In the genomic region with DNA sequence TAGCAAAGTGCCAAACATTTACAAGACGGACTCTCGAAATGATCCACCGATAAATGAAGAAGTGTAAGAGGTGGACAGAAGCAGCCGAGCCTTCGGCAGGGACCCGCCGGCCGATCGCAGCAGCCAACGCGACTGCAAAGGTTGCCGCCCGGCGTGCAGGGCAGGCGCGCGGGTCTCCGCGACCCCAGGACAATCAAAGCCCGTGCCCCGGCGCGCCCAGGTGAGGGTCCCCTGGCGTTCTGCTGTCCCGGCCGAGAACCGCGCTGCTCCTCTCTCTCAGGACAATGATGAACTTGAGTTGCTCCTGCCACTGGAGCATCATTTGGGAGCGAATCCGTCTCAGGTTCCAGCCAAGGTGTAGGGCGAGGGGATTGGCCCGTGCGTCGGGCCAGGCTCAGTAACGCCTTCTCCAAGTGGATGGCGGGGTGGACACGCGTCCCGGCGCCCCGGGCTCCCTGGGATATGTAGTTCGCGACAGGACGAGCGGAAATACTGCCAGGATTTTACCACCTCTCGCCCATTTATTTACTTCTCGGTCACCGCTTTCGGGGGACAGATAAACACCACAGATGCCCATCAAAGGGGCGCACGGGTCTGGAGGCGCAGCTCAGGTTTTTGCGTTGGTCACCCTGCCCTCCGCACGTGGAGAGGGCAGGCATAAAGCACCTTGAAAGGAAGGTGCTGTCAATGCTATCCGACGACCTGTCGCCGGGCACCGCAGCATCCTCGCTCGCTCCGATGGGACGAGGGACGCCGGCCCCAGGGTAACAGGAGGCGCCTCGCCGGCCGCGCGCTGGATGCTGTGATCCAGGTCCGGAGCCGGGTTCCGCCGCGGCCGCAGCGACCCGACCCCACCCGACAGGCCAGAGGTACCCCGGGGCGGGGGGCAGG, we compare ENCODE assay signal across 8 cellular contexts. TPM values are rescaled to one million over a fixed set of nuclear protein-coding genes. Genes with fewer than 3 reads are reported as not detected.
DNase-seq lines count a peak whose midpoint lies in the region; ATAC-seq and TF ChIP-seq lines count a peak whose summit lies in the region.

Gene BIVM, plus strand, starts transcription at position 467 of the 891 bp plus-strand sequence. CDS start 8,149 bp downstream, outside the sequence.
Gene POGLUT2, minus strand, starts transcription at position 324 of the 891 bp plus-strand sequence. Its CDS starts 306 bp downstream, at position 18.

- POLR2A ChIA-PET in naive thymus-derived CD4-positive, alpha-beta T cell (lab: Charles Lee), result interaction anchor here (1.8 to 2.3 kb wide), 2 partner anchors 47 to 203 kb away, joined by 6 to 12 read pairs; partner anchors contain the start of genes ERCC5 and TPP2

- peak within 1 kb of the TSS; percentile 82 for H3K9ac ChIP-seq in GM23248

- TF ChIP-seq CTCF in RWPE2 (IDR thresholded peaks at IDR 0.05; ENCODE audit: poor library complexity, severe bottlenecking) (no peak), stomach (IDR thresholded peaks at IDR 0.05) (no peak)

- H3K4me1 ChIP-seq in GM23248 (ENCODE audit: insufficient read depth) (peaks cover 18% of the 10 kb centered on the region), RWPE2 (ENCODE audit: insufficient read depth, poor library complexity, severe bottlenecking) (peaks cover 21% of the 10 kb centered on the region), stomach (peaks cover 5 to 47% (median 34%) of the 10 kb centered on the region in 4 donors)
- peaks cover 6% of the 10 kb centered on the region in 2 donors for H3K4me1 ChIP-seq in naive thymus-derived CD4-positive, alpha-beta T cell (ENCODE audit: control insufficient read depth in 2 of 2, insufficient read depth in 2 of 2, low read length in 2 of 2)

- H3K36me3 ChIP-seq in GM23248 (ENCODE audit: low read depth) (no peaks in the 10 kb centered on the region), RWPE2 (ENCODE audit: low read depth) (peaks cover 6% of the 10 kb centered on the region; the same call in 1 of the 2 replicates), stomach (peaks cover 0 to 5% (median 1%) of the 10 kb centered on the region in 4 donors)
- no peaks in the 10 kb centered on the region for H3K36me3 ChIP-seq in naive thymus-derived CD4-positive, alpha-beta T cell (ENCODE audit: control insufficient read depth in 2 of 3, insufficient read depth in 3 of 3, low read length in 3 of 3)

- peak within 1 kb of the TSS; percentile 84 to 98 (median 87) for H3K4me3 Mint-ChIP-seq in naive thymus-derived CD4-positive, alpha-beta T cell

- no peaks in the 10 kb centered on the region for H3K27me3 ChIP-seq in GM23248 (replicated peaks; ENCODE audit: insufficient read depth)
- no peaks in the 10 kb centered on the region for H3K27me3 ChIP-seq in RWPE2 (ENCODE audit: insufficient read depth, poor library complexity, severe bottlenecking)
- peaks cover 0 to 3% of the 10 kb centered on the region in 2 donors for H3K27me3 ChIP-seq in naive thymus-derived CD4-positive, alpha-beta T cell (ENCODE audit: control insufficient read depth in 2 of 2, insufficient read depth in 2 of 2, low read length in 2 of 2)
- no peaks in the 10 kb centered on the region for H3K27me3 ChIP-seq in stomach

- ATAC-seq in RWPE2 (ENCODE audit: low read depth), result peak; percentile 94
- peak; percentile 74 for ATAC-seq in naive thymus-derived CD4-positive, alpha-beta T cell

- H2AFZ ChIP-seq in GM23248, result peak within 1 kb of the TSS; percentile 87

- peak within 1 kb of the TSS in 5 of 9 donors; percentile 4 to 90 (median 66) for H3K27ac Mint-ChIP-seq in naive thymus-derived CD4-positive, alpha-beta T cell

- peaks cover 72% of the 10 kb centered on the region for H3K79me2 ChIP-seq in GM23248 (ENCODE audit: insufficient read depth)

- in situ Hi-C loops in GM23248 (cut with MboI), result no loop called here

- H3K27ac ChIP-seq in GM23248 (peak within 1 kb of the TSS; percentile 57), RWPE2 (ENCODE audit: poor library complexity, severe bottlenecking) (peak within 1 kb of the TSS; percentile 73), stomach (peak within 1 kb of the TSS; percentile 55 to 87 (median 83))
- no peak within 1 kb of the TSS for H3K27ac ChIP-seq in naive thymus-derived CD4-positive, alpha-beta T cell (ENCODE audit: low read depth, low read length)

- H4K20me1 ChIP-seq in GM23248 (ENCODE audit: insufficient read depth), result no peaks in the 10 kb centered on the region

- intact Hi-C loops in naive thymus-derived CD4-positive, alpha-beta T cell (cut with micrococcal nuclease), result loop anchor here in 1 of 2 donors (1.0 to 5.0 kb wide), 3 partner anchors 26 to 407 kb away; partner anchors contain the start of genes TEX30 and TPP2
- intact Hi-C loops in stomach (cut with DNase I; ENCODE audit: low total_unique reads), result no loop called here

- 1 to 2% methylated on average over 79 to 82 of the region's 83 CpGs for WGBS in GM23248 (ENCODE audit: low coverage in 1 of 2, low lambda C conversion rate in 2 of 2, missing lambda C conversion rate in 2 of 2), 2 experiments
- 0 to 1% (median 0%) methylated on average over 33 to 83 of the region's 83 CpGs for WGBS in stomach, 5 donors

- TF ChIP-seq EP300 in stomach (IDR thresholded peaks at IDR 0.05), result no peak

- no peak for TF ChIP-seq POLR2A in stomach (IDR thresholded peaks at IDR 0.05)

- no peaks in the 10 kb centered on the region for H3K9me2 ChIP-seq in GM23248 (ENCODE audit: insufficient read depth)

- H3F3A ChIP-seq in GM23248 (ENCODE audit: insufficient read depth), result peaks cover 5% of the 10 kb centered on the region; the same call in 1 of the 2 replicates

- H3K36me3 Mint-ChIP-seq in naive thymus-derived CD4-positive, alpha-beta T cell, result peaks cover 0 to 6% (median 0%) of the 10 kb centered on the region in 5 donors

- peak within 1 kb of the TSS; percentile 97 for H3K4me2 ChIP-seq in GM23248 (ENCODE audit: unreplicated experiment)

- H3K9me3 Mint-ChIP-seq in naive thymus-derived CD4-positive, alpha-beta T cell, result no peaks in the 10 kb centered on the region

- no peaks in the 10 kb centered on the region for H3K9me3 ChIP-seq in GM23248 (ENCODE audit: low read depth)
- H3K9me3 ChIP-seq in RWPE2 (ENCODE audit: severe bottlenecking), result no peaks in the 10 kb centered on the region
- H3K9me3 ChIP-seq in naive thymus-derived CD4-positive, alpha-beta T cell (ENCODE audit: control insufficient read depth in 2 of 3, low read length in 3 of 3), result no peaks in the 10 kb centered on the region
- no peaks in the 10 kb centered on the region for H3K9me3 ChIP-seq in stomach

- peak; percentile 93 for DNase-seq in EH (ENCODE audit: low read depth)
- peak; percentile 97 for DNase-seq in GM23248
- DNase-seq in Kasumi-1 (lab: John Stamatoyannopoulos, UW), result peak; percentile 91 to 92
- peak; percentile 95 for DNase-seq in RWPE2 (ENCODE audit: low spot score)
- DNase-seq in activated T-helper 9 cell treated with anti-CD3 and anti-CD28 coated beads, Interleukin-2, amount 50 U/mL, for 16 hours (ENCODE audit: low read depth), result peak; percentile 60
- DNase-seq in fibroblast of peridontal ligament (ENCODE audit: extremely low read depth), result peak; percentile 87
- peak; percentile 25 to 84 (median 33) for DNase-seq in naive thymus-derived CD4-positive, alpha-beta T cell
- peak; percentile 90 for DNase-seq in stomach

- peaks cover 0 to 34% (median 21%) of the 10 kb centered on the region in 5 donors for H3K27me3 Mint-ChIP-seq in naive thymus-derived CD4-positive, alpha-beta T cell

- peak within 1 kb of the TSS; percentile 78 for H3K4me3 ChIP-seq in GM23248
- H3K4me3 ChIP-seq in RWPE2 (ENCODE audit: severe bottlenecking), result peak within 1 kb of the TSS; percentile 52
- peak within 1 kb of the TSS; percentile 74 for H3K4me3 ChIP-seq in naive thymus-derived CD4-positive, alpha-beta T cell (ENCODE audit: low read length)
- H3K4me3 ChIP-seq in stomach, result peak within 1 kb of the TSS; percentile 79 to 90 (median 87)

- peaks cover 6 to 37% (median 19%) of the 10 kb centered on the region in 7 donors for H3K4me1 Mint-ChIP-seq in naive thymus-derived CD4-positive, alpha-beta T cell

- CTCF ChIA-PET in naive thymus-derived CD4-positive, alpha-beta T cell (lab: Charles Lee), result interaction anchor here (0.8 to 0.9 kb wide), 2 partner anchors 207 to 218 kb away, joined by 3 read pairs; no protein-coding TSS in a partner anchor

RNA-seq across cellular contexts. Expression of gene BIVM, which starts in this region (rescaled TPM):
- 24.1 and 35.7 TPM in 2 replicates for total RNA-seq in GM23248 (2014; rRNA removed; shearing (Covaris generic))
- polyA plus RNA-seq in GM23248 (2016; fragmentation: Nextera tagmentation; extraction: Ambion mirVana), result 22.9 and 25.8 TPM in 2 replicates
- 10 to 100 TPM in 1 of 5 experiments, 1 to 10 TPM in 4; 3.7 to 31.2 (median 4.9) TPM for total RNA-seq in naive thymus-derived CD4-positive, alpha-beta T cell
- polyA plus RNA-seq in naive thymus-derived CD4-positive, alpha-beta T cell, result 1 to 10 TPM; 2.6 to 4.0 TPM
- 10 to 100 TPM in 4 of 5 donors, 1 to 10 TPM in 1; 2.6 to 82.9 (median 23.6) TPM for total RNA-seq in stomach
- 10 to 100 TPM in 1 of 3 donors, 1 to 10 TPM in 2; 8.3 to 16.3 (median 8.8) TPM for polyA plus RNA-seq in stomach

RNA-seq across cellular contexts. Expression of gene POGLUT2, which starts in this region (rescaled TPM):
- total RNA-seq in GM23248 (2014; rRNA removed; shearing (Covaris generic)), result 26.0 and 26.7 TPM in 2 replicates
- polyA plus RNA-seq in GM23248 (2016; fragmentation: Nextera tagmentation; extraction: Ambion mirVana), result 26.4 and 27.7 TPM in 2 replicates
- total RNA-seq in naive thymus-derived CD4-positive, alpha-beta T cell, result 10 to 100 TPM in 1 of 5 experiments, under 1 TPM in 4; 0.19 to 10.4 (median 0.40) TPM
- polyA plus RNA-seq in naive thymus-derived CD4-positive, alpha-beta T cell, result not detected
- total RNA-seq in stomach, result 10 to 100 TPM in 2 of 5 donors, 1 to 10 TPM in 1, under 1 TPM in 1, not detected in 1; 0.58 to 48.2 (median 7.6) TPM
- 1 to 10 TPM; 1.6 to 2.2 (median 1.7) TPM for polyA plus RNA-seq in stomach

Comparison
In these comparisons a context has a peak if more than half of its experiments do, and no peak if none do; other contexts are left out.
1. DNase-seq: peak in every context shown above with its lines; median percentile 97 in GM23248; 95 in RWPE2; 93 in EH; 92 in Kasumi-1; 90 in stomach; 87 in fibroblast of peridontal ligament; 60 in activated T-helper 9 cell treated with anti-CD3 and anti-CD28 coated beads, Interleukin-2, amount 50 U/mL, for 16 hours; 33 in naive thymus-derived CD4-positive, alpha-beta T cell.